ENCODE assay signal across 26 cellular contexts in genomic region chrX:23887918-23888317, GRCh38. TPM values are rescaled to one million over a fixed set of nuclear protein-coding genes. Genes with fewer than 3 reads are reported as not detected.
"Had no signal": no experiment of that assay in that cellular context is flagged by ENCODE, and none has a peak within 500 bp of the region (broad histone marks: within the 10 kb centered on the region; RNA-seq: fewer than 3 reads in every experiment).

No MANE protein-coding gene starts in this region.

- DNase-seq: activated CD4-positive, alpha-beta memory T cell treated with anti-CD3 and anti-CD28 coated beads for 36 hours; activated CD4-positive, alpha-beta T cell treated with anti-CD3 and anti-CD28 coated beads for 4 hours; activated CD8-positive, alpha-beta memory T cell treated with anti-CD3 and anti-CD28 coated beads, Interleukin-2, amount 10 ng/mL, durations not matched to agents 7 days and 5 days; activated naive CD4-positive, alpha-beta T cell; effector CD8-positive, alpha-beta T cell; gastrocnemius medialis; head of caudate nucleus; left ventricle myocardium superior; naive thymus-derived CD8-positive, alpha-beta T cell; posterior cingulate gyrus; retina; stimulated activated CD8-positive, alpha-beta memory T cell treated with anti-CD3 and anti-CD28 coated beads, Interleukin-4, amount 100 ng/mL, for 48 hours; stimulated activated naive CD4-positive, alpha-beta T cell; substantia nigra; SW 1271; T-helper 2 cell had no signal

- H3K27ac Mint-ChIP-seq: activated CD4-positive, alpha-beta memory T cell treated with anti-CD3 and anti-CD28 coated beads for 36 hours; activated CD8-positive, alpha-beta memory T cell treated with anti-CD3 and anti-CD28 coated beads, Interleukin-2, amount 10 ng/mL, durations not matched to agents 7 days and 5 days; memory B cell; naive thymus-derived CD8-positive, alpha-beta T cell; WTC11 had no signal

- H3K27me3 ChIP-seq: ascending aorta, gastrocnemius medialis, neutrophil, tibial nerve, vagina had no signal

- H3K4me1 ChIP-seq: ascending aorta, breast epithelium, gastrocnemius medialis had no signal

- H3K4me3 Mint-ChIP-seq: activated CD4-positive, alpha-beta memory T cell treated with anti-CD3 and anti-CD28 coated beads for 36 hours; activated CD8-positive, alpha-beta memory T cell treated with anti-CD3 and anti-CD28 coated beads, Interleukin-2, amount 10 ng/mL, durations not matched to agents 7 days and 5 days; memory B cell; naive thymus-derived CD8-positive, alpha-beta T cell; WTC11 had no signal

- H3K36me3 ChIP-seq: ascending aorta, breast epithelium, gastrocnemius medialis, neutrophil, tibial nerve, vagina had no signal

- ATAC-seq: activated CD8-positive, alpha-beta memory T cell treated with anti-CD3 and anti-CD28 coated beads, Interleukin-2, amount 10 ng/mL, durations not matched to agents 7 days and 5 days; gastrocnemius medialis; left ventricle myocardium superior; naive thymus-derived CD8-positive, alpha-beta T cell; WTC11 had no signal

- H3K27me3 Mint-ChIP-seq: activated CD4-positive, alpha-beta memory T cell treated with anti-CD3 and anti-CD28 coated beads for 36 hours; activated CD8-positive, alpha-beta memory T cell treated with anti-CD3 and anti-CD28 coated beads, Interleukin-2, amount 10 ng/mL, durations not matched to agents 7 days and 5 days; memory B cell; naive thymus-derived CD8-positive, alpha-beta T cell had no signal

- H3K9me3 Mint-ChIP-seq: activated CD4-positive, alpha-beta memory T cell treated with anti-CD3 and anti-CD28 coated beads for 36 hours; memory B cell; naive thymus-derived CD8-positive, alpha-beta T cell; WTC11 had no signal

- H3K36me3 Mint-ChIP-seq: activated CD8-positive, alpha-beta memory T cell treated with anti-CD3 and anti-CD28 coated beads, Interleukin-2, amount 10 ng/mL, durations not matched to agents 7 days and 5 days; memory B cell; WTC11 had no signal

- FAIRE-seq: TTC549 had no signal

- H3K4me3 ChIP-seq: ascending aorta, breast epithelium, gastrocnemius medialis, tibial nerve, vagina had no signal

- H3K27ac ChIP-seq: breast epithelium, gastrocnemius medialis, neutrophil, tibial nerve, vagina had no signal

- H3K9me3 ChIP-seq: ascending aorta, breast epithelium, gastrocnemius medialis, neutrophil, tibial nerve, vagina had no signal

RNA-seq across cellular contexts. Expression of gene APOO, which starts 19.8 kb away (rescaled TPM):
- total RNA-seq: ascending aorta had no signal

RNA-seq across cellular contexts. Expression of gene CXorf58, which starts 19.9 kb away (rescaled TPM):
- total RNA-seq: ascending aorta; esophagus mucosa; kidney epithelial cell; left ventricle myocardium superior; naive thymus-derived CD8-positive, alpha-beta T cell; vagina; WTC11 had no signal
- polyA plus RNA-seq: naive thymus-derived CD8-positive, alpha-beta T cell had no signal
